15 cellular contexts compared by ENCODE assay signal in genomic region chr20:63295422-63295821, GRCh38. TPM values are rescaled to one million over a fixed set of nuclear protein-coding genes. Genes with fewer than 3 reads are reported as not detected.
DNase-seq lines count a peak whose midpoint lies in the region; ATAC-seq and TF ChIP-seq lines count a peak whose summit lies in the region.
"Had no signal": no experiment of that assay in that cellular context is flagged by ENCODE, and none has a peak within 500 bp of the region (broad histone marks: within the 10 kb centered on the region; RNA-seq: fewer than 3 reads in every experiment).

No MANE protein-coding gene starts in this region.

- H4K8ac ChIP-seq in H9 (replicated peaks; ENCODE audit: insufficient read length, low read depth, low read length): no peak overlapping the region

- no peak overlapping the region for H3T11ph ChIP-seq in H9 (ENCODE audit: low read length)

- DNase-seq in activated CD8-positive, alpha-beta T cell treated with anti-CD3 and anti-CD28 coated beads, Interleukin-2, amount 10 ng/mL, durations not matched to agents 7 days and 5 days: peak; percentile 36
- no peak for DNase-seq in activated CD8-positive, alpha-beta T cell treated with anti-CD3 and anti-CD28 coated beads for 36 hours
- DNase-seq in H9 (no peak), neural crest cell (ENCODE audit: low read depth, low spot score) (no peak), sciatic nerve (ENCODE audit: low spot score) (no peak), posterior vena cava (ENCODE audit: low spot score) (no peak)
- DNase-seq in activated T-cell treated with anti-CD3 and anti-CD28 coated beads, Interleukin-2, amount 50 U/mL, for 4 hours: no peak
- DNase-seq: activated CD4-positive, CD25-positive, alpha-beta regulatory T cell; islet precursor cell; midbrain; NCI-H187; transverse colon had no signal

- CTCF ChIA-PET in activated CD8-positive, alpha-beta T cell treated with anti-CD3 and anti-CD28 coated beads, Interleukin-2, amount 10 ng/mL, durations not matched to agents 7 days and 5 days (lab: Charles Lee): interaction anchor here (0.9 to 2.4 kb wide), 2 partner anchors 14 to 72 kb away, joined by 3 to 6 read pairs; no protein-coding TSS in a partner anchor
- CTCF ChIA-PET in activated CD8-positive, alpha-beta T cell treated with anti-CD3 and anti-CD28 coated beads for 36 hours (lab: Charles Lee): interaction anchor here (0.9 to 2.9 kb wide), 4 partner anchors 11 to 85 kb away, joined by 3 to 14 read pairs (median 4); no protein-coding TSS in a partner anchor

- TF ChIP-seq CTCF in activated CD8-positive, alpha-beta T cell treated with anti-CD3 and anti-CD28 coated beads for 36 hours (IDR thresholded peaks at IDR 0.05): no peak
- no peak for TF ChIP-seq CTCF in H9 (conservative IDR thresholded peaks at IDR 0.05)
- no peak for TF ChIP-seq CTCF in neural crest cell (conservative IDR thresholded peaks at IDR 0.05)

- no peak overlapping the region for H3K27ac Mint-ChIP-seq in activated CD8-positive, alpha-beta T cell treated with anti-CD3 and anti-CD28 coated beads, Interleukin-2, amount 10 ng/mL, durations not matched to agents 7 days and 5 days
- no peak overlapping the region for H3K27ac Mint-ChIP-seq in activated CD8-positive, alpha-beta T cell treated with anti-CD3 and anti-CD28 coated beads for 36 hours
- peak overlapping the region in 2 of 3 experiments; percentile 28 to 87; a peak in 2 of 7 replicates for H3K27ac Mint-ChIP-seq in H9
- H3K27ac Mint-ChIP-seq in neural crest cell (ENCODE audit: unreplicated experiment): peak overlapping the region; percentile 92

- H3K23ac ChIP-seq in H9 (ENCODE audit: insufficient read length, low read depth, low read length): no peak overlapping the region

- no peak overlapping the region for H3K4me3 Mint-ChIP-seq in activated CD8-positive, alpha-beta T cell treated with anti-CD3 and anti-CD28 coated beads, Interleukin-2, amount 10 ng/mL, durations not matched to agents 7 days and 5 days
- no peak overlapping the region for H3K4me3 Mint-ChIP-seq in activated CD8-positive, alpha-beta T cell treated with anti-CD3 and anti-CD28 coated beads for 36 hours
- peak overlapping the region in 1 of 2 experiments; percentile 60; a peak in 1 of 5 replicates for H3K4me3 Mint-ChIP-seq in H9
- no peak overlapping the region for H3K4me3 Mint-ChIP-seq in activated T-cell treated with anti-CD3 and anti-CD28 coated beads, Interleukin-2, amount 50 U/mL, for 4 hours
- peak overlapping the region; percentile 84 for H3K4me3 Mint-ChIP-seq in neural crest cell

- H2BK12ac ChIP-seq in H9 (ENCODE audit: insufficient read length, low read depth, low read length): no peak overlapping the region

- H3K4me2 ChIP-seq in H9 (ENCODE audit: insufficient read depth, insufficient read length, low read length): peak overlapping the region; percentile 19

- no peak overlapping the region for H3K14ac ChIP-seq in H9 (ENCODE audit: insufficient read depth, low read length)

- H4K91ac ChIP-seq in H9 (ENCODE audit: insufficient read length, low read depth, low read length): no peak overlapping the region

- peak; percentile 35 for ATAC-seq in activated CD8-positive, alpha-beta T cell treated with anti-CD3 and anti-CD28 coated beads, Interleukin-2, amount 10 ng/mL, durations not matched to agents 7 days and 5 days
- ATAC-seq in activated CD8-positive, alpha-beta T cell treated with anti-CD3 and anti-CD28 coated beads for 36 hours: no peak
- ATAC-seq in activated T-cell treated with anti-CD3 and anti-CD28 coated beads, Interleukin-2, amount 50 U/mL, for 4 hours: peak; percentile 38 to 39
- ATAC-seq in sciatic nerve (no peak), GM18519 (IDR thresholded peaks at IDR 0.05; ENCODE audit: low FRiP score, unreplicated experiment) (no peak)

- H3K4me1 Mint-ChIP-seq in activated CD8-positive, alpha-beta T cell treated with anti-CD3 and anti-CD28 coated beads, Interleukin-2, amount 10 ng/mL, durations not matched to agents 7 days and 5 days (ENCODE audit: low read depth): peaks cover 10% of the 10 kb centered on the region
- peaks cover 2% of the 10 kb centered on the region for H3K4me1 Mint-ChIP-seq in activated CD8-positive, alpha-beta T cell treated with anti-CD3 and anti-CD28 coated beads for 36 hours (ENCODE audit: low read depth)
- peaks cover 7 to 25% of the 10 kb centered on the region in 2 experiments for H3K4me1 Mint-ChIP-seq in H9
- peaks cover 8% of the 10 kb centered on the region for H3K4me1 Mint-ChIP-seq in activated T-cell treated with anti-CD3 and anti-CD28 coated beads, Interleukin-2, amount 50 U/mL, for 4 hours (ENCODE audit: low read depth)
- H3K4me1 Mint-ChIP-seq in neural crest cell: peaks cover 30% of the 10 kb centered on the region

- H3K18ac ChIP-seq in H9 (ENCODE audit: insufficient read length, low read depth, low read length): no peak overlapping the region

- no peak overlapping the region for H2AK5ac ChIP-seq in H9 (ENCODE audit: insufficient read length, low read length)

- H3K79me1 ChIP-seq in H9 (ENCODE audit: insufficient read depth, low read depth, low read length, poor library complexity, severe bottlenecking): no peaks in the 10 kb centered on the region

- POLR2A ChIA-PET in activated CD8-positive, alpha-beta T cell treated with anti-CD3 and anti-CD28 coated beads, Interleukin-2, amount 10 ng/mL, durations not matched to agents 7 days and 5 days (lab: Charles Lee): interaction anchor here (1.0 kb wide), 1 partner anchor 13 kb away, joined by 3 read pairs; no protein-coding TSS in a partner anchor
- POLR2A ChIA-PET in activated CD8-positive, alpha-beta T cell treated with anti-CD3 and anti-CD28 coated beads for 36 hours (lab: Charles Lee): interaction anchor here (0.8 to 1.5 kb wide), 3 partner anchors 8 to 24 kb away, joined by 4 to 6 read pairs (median 4); no protein-coding TSS in a partner anchor

- no peaks in the 10 kb centered on the region; the same call in 1 of the 2 replicates for H3K4me1 ChIP-seq in H9 (ENCODE audit: insufficient read depth, low read length)

- H3K9ac ChIP-seq in H9 (ENCODE audit: extremely low read depth, insufficient read length, low read length): no peak overlapping the region

- no CpG with 5 or more reads among the region's 17 CpGs for WGBS in H9 (ENCODE audit: extremely low coverage, insufficient read length, low lambda C conversion rate)

- H2AFZ ChIP-seq in H9 (ENCODE audit: low read length): no peak overlapping the region

- no peaks in the 10 kb centered on the region for H3K9me3 ChIP-seq in H9 (ENCODE audit: control insufficient read depth, low read depth, low read length)
- H3K9me3 ChIP-seq: transverse colon had no signal

- intact Hi-C loops in activated CD8-positive, alpha-beta T cell treated with anti-CD3 and anti-CD28 coated beads for 36 hours (cut with micrococcal nuclease): no loop called here
- intact Hi-C loops in sciatic nerve (cut with DNase I): no loop called here
- intact Hi-C loops in posterior vena cava (cut with DNase I): no loop called here

- H3K79me2 ChIP-seq in H9 (ENCODE audit: insufficient read depth, low read length): no peaks in the 10 kb centered on the region

- H3K4ac ChIP-seq in H9 (ENCODE audit: low read depth, low read length): no peak overlapping the region

- H2BK20ac ChIP-seq in H9 (ENCODE audit: low read depth, low read length, poor library complexity, severe bottlenecking): no peak overlapping the region

- no peak overlapping the region for H3K27ac ChIP-seq in H9 (ENCODE audit: insufficient read length, low read depth, low read length)
- H3K27ac ChIP-seq: transverse colon had no signal

- no peaks in the 10 kb centered on the region for H3K36me3 Mint-ChIP-seq in activated CD8-positive, alpha-beta T cell treated with anti-CD3 and anti-CD28 coated beads, Interleukin-2, amount 10 ng/mL, durations not matched to agents 7 days and 5 days (ENCODE audit: low read depth)
- no peaks in the 10 kb centered on the region for H3K36me3 Mint-ChIP-seq in activated CD8-positive, alpha-beta T cell treated with anti-CD3 and anti-CD28 coated beads for 36 hours (ENCODE audit: low read depth)
- no peaks in the 10 kb centered on the region for H3K36me3 Mint-ChIP-seq in H9 (ENCODE audit: insufficient read depth in 1 of 3, low read depth in 3 of 3)
- H3K36me3 Mint-ChIP-seq in activated T-cell treated with anti-CD3 and anti-CD28 coated beads, Interleukin-2, amount 50 U/mL, for 4 hours (ENCODE audit: insufficient read depth): no peaks in the 10 kb centered on the region
- H3K36me3 Mint-ChIP-seq in neural crest cell (ENCODE audit: low read depth): peaks cover 2% of the 10 kb centered on the region

- H3K23me2 ChIP-seq in H9 (ENCODE audit: insufficient read length, low read depth, low read length, poor library complexity, severe bottlenecking): no peaks in the 10 kb centered on the region

- H2BK15ac ChIP-seq in H9 (ENCODE audit: low read depth, low read length): no peak overlapping the region

- H3K56ac ChIP-seq in H9 (ENCODE audit: insufficient read length, low read depth, low read length): no peak overlapping the region

- no peaks in the 10 kb centered on the region for H4K20me1 ChIP-seq in H9 (ENCODE audit: control insufficient read depth, insufficient read depth, insufficient read length)

- no peak overlapping the region for H2BK120ac ChIP-seq in H9 (ENCODE audit: low read depth, low read length, poor library complexity, severe bottlenecking)

- no peaks in the 10 kb centered on the region for H3K9me3 Mint-ChIP-seq in activated CD8-positive, alpha-beta T cell treated with anti-CD3 and anti-CD28 coated beads, Interleukin-2, amount 10 ng/mL, durations not matched to agents 7 days and 5 days (ENCODE audit: insufficient read depth)
- no peaks in the 10 kb centered on the region for H3K9me3 Mint-ChIP-seq in activated CD8-positive, alpha-beta T cell treated with anti-CD3 and anti-CD28 coated beads for 36 hours
- no peaks in the 10 kb centered on the region for H3K9me3 Mint-ChIP-seq in H9
- H3K9me3 Mint-ChIP-seq in activated T-cell treated with anti-CD3 and anti-CD28 coated beads, Interleukin-2, amount 50 U/mL, for 4 hours: no peaks in the 10 kb centered on the region
- H3K9me3 Mint-ChIP-seq in neural crest cell: no peaks in the 10 kb centered on the region

- H3K27me3 Mint-ChIP-seq in activated CD8-positive, alpha-beta T cell treated with anti-CD3 and anti-CD28 coated beads, Interleukin-2, amount 10 ng/mL, durations not matched to agents 7 days and 5 days (ENCODE audit: low read depth): peaks cover 4% of the 10 kb centered on the region
- peaks cover 5% of the 10 kb centered on the region for H3K27me3 Mint-ChIP-seq in activated CD8-positive, alpha-beta T cell treated with anti-CD3 and anti-CD28 coated beads for 36 hours
- H3K27me3 Mint-ChIP-seq in H9 (ENCODE audit: low read depth): peaks cover 17% of the 10 kb centered on the region
- H3K27me3 Mint-ChIP-seq in activated T-cell treated with anti-CD3 and anti-CD28 coated beads, Interleukin-2, amount 50 U/mL, for 4 hours (ENCODE audit: low read depth): peaks cover 12% of the 10 kb centered on the region
- H3K27me3 Mint-ChIP-seq in neural crest cell (ENCODE audit: low read depth): peaks cover 4% of the 10 kb centered on the region

- no peak overlapping the region for H2BK5ac ChIP-seq in H9 (ENCODE audit: insufficient read length, low read length)

- H3K27me3 ChIP-seq in H9 (ENCODE audit: insufficient read depth, low read length): no peaks in the 10 kb centered on the region

- no peak overlapping the region for H4K5ac ChIP-seq in H9 (ENCODE audit: insufficient read length, low read depth, low read length)

RNA-seq across cellular contexts. Expression of gene COL20A1, which starts 2.4 kb away (rescaled TPM):
- total RNA-seq in activated CD8-positive, alpha-beta T cell treated with anti-CD3 and anti-CD28 coated beads, Interleukin-2, amount 10 ng/mL, durations not matched to agents 7 days and 5 days: not detected
- total RNA-seq in activated CD8-positive, alpha-beta T cell treated with anti-CD3 and anti-CD28 coated beads for 36 hours: under 1 TPM in 1 of 2 experiments, not detected in 1; 0.04 TPM
- 1.3 and 2.3 TPM in 2 replicates for total RNA-seq in H9 (2021)
- not detected for total RNA-seq in activated T-cell treated with anti-CD3 and anti-CD28 coated beads, Interleukin-2, amount 50 U/mL, for 4 hours
- total RNA-seq in neural crest cell: 8.9 and 10.2 TPM in 2 replicates
- 0.22 TPM for total RNA-seq in sciatic nerve
- total RNA-seq in posterior vena cava: under 1 TPM in 1 of 2 donors, not detected in 1; 0.14 TPM
- total RNA-seq: endothelial cell of umbilical vein had no signal

RNA-seq across cellular contexts. Expression of gene ARFGAP1, which starts 22.8 kb away (rescaled TPM):
- total RNA-seq in activated CD8-positive, alpha-beta T cell treated with anti-CD3 and anti-CD28 coated beads, Interleukin-2, amount 10 ng/mL, durations not matched to agents 7 days and 5 days: 10 to 100 TPM; 68.7 to 75.6 TPM
- 10 to 100 TPM; 71.3 to 75.0 TPM for total RNA-seq in activated CD8-positive, alpha-beta T cell treated with anti-CD3 and anti-CD28 coated beads for 36 hours
- 111 and 114 TPM in 2 replicates for total RNA-seq in H9 (2021)
- total RNA-seq in activated T-cell treated with anti-CD3 and anti-CD28 coated beads, Interleukin-2, amount 50 U/mL, for 4 hours: 100 to 1,000 TPM; 110 to 112 (median 110) TPM
- total RNA-seq in neural crest cell: 128 and 132 TPM in 2 replicates
- 81.6 TPM for total RNA-seq in sciatic nerve
- 10 to 100 TPM; 58.6 to 62.6 TPM for total RNA-seq in posterior vena cava

RNA-seq across cellular contexts. Expression of gene NKAIN4, which starts 41.2 kb away (rescaled TPM):
- not detected for total RNA-seq in activated CD8-positive, alpha-beta T cell treated with anti-CD3 and anti-CD28 coated beads, Interleukin-2, amount 10 ng/mL, durations not matched to agents 7 days and 5 days
- not detected for total RNA-seq in activated CD8-positive, alpha-beta T cell treated with anti-CD3 and anti-CD28 coated beads for 36 hours
- total RNA-seq in H9 (2021) (19.1 and 20.9 TPM in 2 replicates), neural crest cell (42.4 and 44.0 TPM in 2 replicates), sciatic nerve (3.0 TPM), posterior vena cava (not detected)
- not detected for total RNA-seq in activated T-cell treated with anti-CD3 and anti-CD28 coated beads, Interleukin-2, amount 50 U/mL, for 4 hours
- total RNA-seq: endothelial cell of umbilical vein, LHCN-M2 had no signal

RNA-seq across cellular contexts. Expression of gene BIRC7, which starts 59.7 kb away (rescaled TPM):
- under 1 TPM; 0.37 to 0.74 TPM for total RNA-seq in activated CD8-positive, alpha-beta T cell treated with anti-CD3 and anti-CD28 coated beads, Interleukin-2, amount 10 ng/mL, durations not matched to agents 7 days and 5 days
- total RNA-seq in activated CD8-positive, alpha-beta T cell treated with anti-CD3 and anti-CD28 coated beads for 36 hours: 1 to 10 TPM; 5.1 to 5.3 TPM
- total RNA-seq in H9 (2021) (0.31 TPM in 1 of 2 replicates, not detected in the other), neural crest cell (6.1 and 6.9 TPM in 2 replicates), sciatic nerve (26.0 TPM), posterior vena cava (not detected)
- total RNA-seq in activated T-cell treated with anti-CD3 and anti-CD28 coated beads, Interleukin-2, amount 50 U/mL, for 4 hours: not detected
- total RNA-seq: endothelial cell of umbilical vein, LHCN-M2 had no signal

Comparison
In these comparisons a context has a peak if more than half of its experiments do, and no peak if none do; other contexts are left out.
1. ATAC-seq: peak in activated CD8-positive, alpha-beta T cell treated with anti-CD3 and anti-CD28 coated beads, Interleukin-2, amount 10 ng/mL, durations not matched to agents 7 days and 5 days (single experiment) and activated T-cell treated with anti-CD3 and anti-CD28 coated beads, Interleukin-2, amount 50 U/mL, for 4 hours (2 of 2); none in activated CD8-positive, alpha-beta T cell treated with anti-CD3 and anti-CD28 coated beads for 36 hours (single experiment), sciatic nerve (single experiment) and GM18519 (single experiment).
2. H3K27ac Mint-ChIP-seq: peak in H9 (2 of 3) and neural crest cell (single experiment); none in activated CD8-positive, alpha-beta T cell treated with anti-CD3 and anti-CD28 coated beads, Interleukin-2, amount 10 ng/mL, durations not matched to agents 7 days and 5 days (single experiment) and activated CD8-positive, alpha-beta T cell treated with anti-CD3 and anti-CD28 coated beads for 36 hours (single experiment).